ENCODE assay signal across 8 cellular contexts in the genomic region with DNA sequence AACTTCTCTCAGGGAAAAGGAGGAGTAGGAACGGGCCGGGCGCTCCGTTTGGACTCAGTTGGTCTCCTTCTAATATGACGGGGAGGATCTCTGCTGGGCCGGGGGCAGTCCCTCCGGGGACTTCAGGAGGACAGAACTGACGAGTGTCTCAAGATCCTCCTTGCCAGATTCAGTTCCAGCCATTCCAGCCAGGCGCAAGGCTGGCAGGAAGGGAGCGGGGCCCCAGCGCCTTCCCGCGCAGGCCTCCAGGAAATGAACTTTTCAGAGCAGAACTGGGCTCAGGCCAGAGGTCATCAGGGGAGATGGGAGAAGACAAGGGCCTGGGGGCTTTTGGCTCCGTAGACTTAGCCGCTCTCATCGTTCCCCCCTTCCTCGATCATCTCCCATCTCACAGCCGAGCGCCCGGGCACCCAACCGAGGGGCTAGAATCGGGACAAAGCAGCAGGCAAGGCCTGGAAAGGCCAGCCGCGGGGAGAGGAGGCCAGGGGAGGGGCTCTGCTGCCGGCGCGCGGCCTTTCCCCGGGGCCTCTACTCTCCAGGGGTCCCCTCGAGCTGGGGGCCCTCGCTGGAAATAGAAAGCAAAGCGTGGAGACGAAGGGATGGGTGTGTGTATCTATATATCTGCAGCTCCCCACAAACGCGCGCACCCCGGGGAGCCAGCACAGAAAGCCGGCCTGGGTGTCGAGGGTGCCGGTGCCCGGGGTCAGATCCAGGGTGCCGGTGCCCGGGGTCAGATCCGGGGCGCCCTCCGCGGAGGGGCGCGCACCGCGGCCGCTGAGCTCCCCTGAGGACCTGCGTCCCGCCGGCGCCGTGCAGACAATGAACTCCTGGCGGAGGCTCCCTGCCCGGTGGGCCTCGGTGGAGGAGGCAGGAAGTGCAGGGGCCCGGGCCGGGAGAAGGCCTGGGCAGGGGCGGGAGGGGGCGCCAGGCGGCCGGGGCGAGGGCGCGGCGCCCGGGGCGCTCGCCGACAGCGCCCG. TPM values are rescaled to one million over a fixed set of nuclear protein-coding genes. Genes with fewer than 3 reads are reported as not detected.
DNase-seq lines count a peak whose midpoint lies in the region; ATAC-seq and TF ChIP-seq lines count a peak whose summit lies in the region.

No MANE protein-coding gene starts in this region.

- peaks cover 42% of the 10 kb centered on the region for H3K27me3 Mint-ChIP-seq in activated T-cell treated with anti-CD3 and anti-CD28 coated beads, Interleukin-2, amount 50 U/mL, for 4 hours (ENCODE audit: low read depth)

- no peak for TF ChIP-seq CTCF in colonic mucosa (IDR thresholded peaks at IDR 0.05)

- DNase-seq in activated T-cell treated with anti-CD3 and anti-CD28 coated beads, Interleukin-2, amount 50 U/mL, for 4 hours = no peak
- no peak for DNase-seq in activated T-cell treated with anti-CD3 and anti-CD28 coated beads, Interleukin-2, amount 50 U/mL, for 1 hour
- DNase-seq in Karpas-422 (no peak), colonic mucosa (peak; percentile 60), EL (no peak), cerebellum (ENCODE audit: low spot score) (no peak)

- no peaks in the 10 kb centered on the region for H3K36me3 ChIP-seq in Karpas-422 (ENCODE audit: insufficient read depth, low read length)
- no peaks in the 10 kb centered on the region for H3K36me3 ChIP-seq in colonic mucosa

- peak overlapping the region; percentile 70 for H3K4me3 Mint-ChIP-seq in activated T-cell treated with anti-CD3 and anti-CD28 coated beads, Interleukin-2, amount 50 U/mL, for 4 hours

- peak; percentile 9 to 27 for ATAC-seq in activated T-cell treated with anti-CD3 and anti-CD28 coated beads, Interleukin-2, amount 50 U/mL, for 4 hours
- ATAC-seq in GM18867 (IDR thresholded peaks at IDR 0.05; ENCODE audit: unreplicated experiment) = no peak

- H3K27me3 ChIP-seq in Karpas-422 (ENCODE audit: low read length) (no peaks in the 10 kb centered on the region), colonic mucosa (no peaks in the 10 kb centered on the region), mononuclear cell (ENCODE audit: insufficient read depth, low read length) (peaks cover 37% of the 10 kb centered on the region)

- H3K4me1 Mint-ChIP-seq in activated T-cell treated with anti-CD3 and anti-CD28 coated beads, Interleukin-2, amount 50 U/mL, for 4 hours (ENCODE audit: low read depth) = peaks cover 6% of the 10 kb centered on the region

- H3K9me3 Mint-ChIP-seq in activated T-cell treated with anti-CD3 and anti-CD28 coated beads, Interleukin-2, amount 50 U/mL, for 4 hours = no peaks in the 10 kb centered on the region

- H3K9me2 ChIP-seq in Karpas-422 (replicated peaks; ENCODE audit: insufficient read depth, low read length) = no peaks in the 10 kb centered on the region

- H3K9ac ChIP-seq in Karpas-422 (ENCODE audit: low read length) (peak overlapping the region; percentile 58; the same call in 1 of the 2 replicates), colonic mucosa (ENCODE audit: low read depth in 2 of 2, low read length in 2 of 2) (peak overlapping the region; percentile 91)

- H3K27ac ChIP-seq in Karpas-422 (ENCODE audit: low read length) (no peak overlapping the region), colonic mucosa (peak overlapping the region; percentile 87)

- peaks cover 12% of the 10 kb centered on the region for H3K4me1 ChIP-seq in Karpas-422 (ENCODE audit: low read length)
- H3K4me1 ChIP-seq in colonic mucosa = no peaks in the 10 kb centered on the region
- peaks cover 23% of the 10 kb centered on the region for H3K4me1 ChIP-seq in mononuclear cell (ENCODE audit: insufficient read depth, low read length)

- intact Hi-C loops in colonic mucosa (cut with DNase I) = no loop called here

- no peaks in the 10 kb centered on the region for H3K79me2 ChIP-seq in Karpas-422 (ENCODE audit: low read length)

- H3K4me3 ChIP-seq in Karpas-422 (ENCODE audit: low read length) = no peak overlapping the region; the same call in 1 of the 2 replicates
- H3K4me3 ChIP-seq in colonic mucosa = peak overlapping the region; percentile 59
- peak overlapping the region; percentile 18 for H3K4me3 ChIP-seq in mononuclear cell (ENCODE audit: low read length)

- H3K9me3 ChIP-seq in Karpas-422 (ENCODE audit: low read length) = no peaks in the 10 kb centered on the region
- no peaks in the 10 kb centered on the region for H3K9me3 ChIP-seq in colonic mucosa
- no peaks in the 10 kb centered on the region for H3K9me3 ChIP-seq in mononuclear cell (ENCODE audit: low read depth, low read length)

- no peak overlapping the region for H3K4me2 ChIP-seq in Karpas-422 (ENCODE audit: low read depth, low read length, poor library complexity, severe bottlenecking)

- H4K20me1 ChIP-seq in Karpas-422 (ENCODE audit: insufficient read depth, low read depth, low read length) = no peaks in the 10 kb centered on the region

- H3K36me3 Mint-ChIP-seq in activated T-cell treated with anti-CD3 and anti-CD28 coated beads, Interleukin-2, amount 50 U/mL, for 4 hours (ENCODE audit: insufficient read depth) = no peaks in the 10 kb centered on the region

- H2AFZ ChIP-seq in Karpas-422 (ENCODE audit: low read length) = no peak overlapping the region

RNA-seq across cellular contexts. Expression of a gene that starts 1.4 kb away (rescaled TPM):
- total RNA-seq in activated T-cell treated with anti-CD3 and anti-CD28 coated beads, Interleukin-2, amount 50 U/mL, for 4 hours = under 1 TPM in 1 of 3 donors, not detected in 2; 0.03 TPM
- not detected in 2 replicates for total RNA-seq in Karpas-422 (2014; rRNA removed; shearing (Covaris generic); ENCODE audit: low replicate concordance)
- 1 to 10 TPM; 4.7 to 7.3 TPM for total RNA-seq in colonic mucosa
- total RNA-seq in mononuclear cell = under 0.01 TPM
- 47.5 TPM for total RNA-seq in cerebellum
